ENCODE assay signal across 26 cellular contexts in genomic region chr2:104866883-104867350, GRCh38. TPM values are rescaled to one million over a fixed set of nuclear protein-coding genes. Genes with fewer than 3 reads are reported as not detected.
DNase-seq lines count a peak whose midpoint lies in the region; ATAC-seq, FAIRE-seq and TF ChIP-seq lines count a peak whose summit lies in the region.
"Had no signal": no experiment of that assay in that cellular context is flagged by ENCODE, and none has a peak within 500 bp of the region (broad histone marks: within the 10 kb centered on the region; RNA-seq: fewer than 3 reads in every experiment).

No MANE protein-coding gene starts in this region.

- H3K27ac Mint-ChIP-seq in H9, result no peak overlapping the region
- H3K27ac Mint-ChIP-seq in CD4-positive, alpha-beta T cell, result no peak overlapping the region
- H3K27ac Mint-ChIP-seq: stimulated activated memory B cell treated with anti-CD40 and anti-IgM and Interleukin-4, amounts not matched to agents 10 μg/mL and 1 μg/mL and 100 μg/mL, for 72 hours had no signal

- H2BK15ac ChIP-seq in H9 (ENCODE audit: low read depth, low read length) (no peak overlapping the region), H1 (ENCODE audit: low read length) (no peak overlapping the region)

- H3K4me3 Mint-ChIP-seq in H9, result peak overlapping the region; percentile 29 to 79; a peak in 4 of 5 replicates
- H3K4me3 Mint-ChIP-seq in CD4-positive, alpha-beta T cell, result no peak overlapping the region
- H3K4me3 Mint-ChIP-seq: CD4-positive, CD25-positive, alpha-beta regulatory T cell; stimulated activated memory B cell treated with anti-CD40 and anti-IgM and Interleukin-4, amounts not matched to agents 10 μg/mL and 1 μg/mL and 100 μg/mL, for 72 hours had no signal

- H3K56ac ChIP-seq in H9 (ENCODE audit: insufficient read length, low read depth, low read length), result no peak overlapping the region
- H3K56ac ChIP-seq in H1 (replicated peaks; ENCODE audit: insufficient read length, low read depth, low read length), result no peak overlapping the region

- peaks cover 0 to 10% of the 10 kb centered on the region in 2 experiments; a peak in 3 of 5 replicates for H3K9me3 Mint-ChIP-seq in H9
- no peaks in the 10 kb centered on the region for H3K9me3 Mint-ChIP-seq in CD4-positive, alpha-beta T cell
- H3K9me3 Mint-ChIP-seq: stimulated activated memory B cell treated with anti-CD40 and anti-IgM and Interleukin-4, amounts not matched to agents 10 μg/mL and 1 μg/mL and 100 μg/mL, for 72 hours had no signal

- TF ChIP-seq POLR2A in H1 (IDR thresholded peaks at IDR 0.05; ENCODE audit: control extremely low read depth in 1 of 2, low read depth in 2 of 2, low read length in 2 of 2), result no peak

- H3K79me1 ChIP-seq in H9 (ENCODE audit: insufficient read depth, low read depth, low read length, poor library complexity, severe bottlenecking) (no peaks in the 10 kb centered on the region), H1 (ENCODE audit: low read depth, low read length) (no peaks in the 10 kb centered on the region)

- CTCF ChIA-PET in H1 (lab: Charles Lee; ENCODE audit: partially characterized antibody), result interaction anchor here (1.0 to 2.3 kb wide), 6 partner anchors 10 to 248 kb away, joined by 3 to 9 read pairs (median 4); no protein-coding TSS in a partner anchor
- CTCF ChIA-PET in CD4-positive, alpha-beta T cell (lab: Charles Lee), result no interaction called here

- H4K8ac ChIP-seq in H9 (replicated peaks; ENCODE audit: insufficient read length, low read depth, low read length) (no peak overlapping the region), H1 (ENCODE audit: extremely low read depth, insufficient read depth, low read length) (no peak overlapping the region)

- no peak for TF ChIP-seq RAD21 in H1 (IDR thresholded peaks at IDR 0.05 in 1 of 2, conservative IDR thresholded peaks at IDR 0.05 in 1 of 2; ENCODE audit: low read depth in 2 of 2, low read length in 2 of 2)

- no peak overlapping the region for H3T11ph ChIP-seq in H9 (ENCODE audit: low read length)

- H3K23me2 ChIP-seq in H9 (ENCODE audit: insufficient read length, low read depth, low read length, poor library complexity, severe bottlenecking), result peaks cover 11% of the 10 kb centered on the region
- H3K23me2 ChIP-seq in H1 (ENCODE audit: low read depth, low read length), result peaks cover 10% of the 10 kb centered on the region

- no peak overlapping the region for H4K5ac ChIP-seq in H9 (ENCODE audit: insufficient read length, low read depth, low read length)
- no peak overlapping the region for H4K5ac ChIP-seq in H1 (ENCODE audit: insufficient read length, low read depth, low read length)

- intact Hi-C loops in kidney (cut with DNase I), result no loop called here
- intact Hi-C loops in CD4-positive, alpha-beta T cell (cut with DNase I, micrococcal nuclease), result no loop called here

- TF ChIP-seq CTCF in H9 (conservative IDR thresholded peaks at IDR 0.05), result 0 out of 3 replicates have a peak, but pooled peaks have one; percentile 12
- no peak for TF ChIP-seq CTCF in H1 (IDR thresholded peaks at IDR 0.05; ENCODE audit: control extremely low read depth in 1 of 3, insufficient read depth in 1 of 3, low read depth in 1 of 3, low read length in 3 of 3)
- TF ChIP-seq CTCF in kidney (IDR thresholded peaks at IDR 0.05; ENCODE audit: borderline replicate concordance, extremely low read depth, insufficient read depth), result no peak
- TF ChIP-seq CTCF in CD4-positive, alpha-beta T cell (IDR thresholded peaks at IDR 0.05), result no peak
- TF ChIP-seq CTCF in coronary artery (IDR thresholded peaks at IDR 0.05), result no peak

- peaks cover 100% of the 10 kb centered on the region for H3K27me3 Mint-ChIP-seq in H9 (ENCODE audit: low read depth)
- H3K27me3 Mint-ChIP-seq in CD4-positive, alpha-beta T cell, result peaks cover 92% of the 10 kb centered on the region

- peak; percentile 34 for DNase-seq in H9
- no peak for DNase-seq in H1 (ENCODE audit: low read depth in 1 of 2, low spot score in 2 of 2)
- DNase-seq in kidney, result no peak
- DNase-seq in putamen (ENCODE audit: low spot score), result peak; percentile 48
- DNase-seq in epidermal melanocyte (ENCODE audit: insufficient read length, low spot score), result no peak
- no peak for DNase-seq in CD4-positive, alpha-beta T cell
- no peak for DNase-seq in coronary artery (ENCODE audit: low spot score)
- no peak for DNase-seq in GM19239 (ENCODE audit: insufficient read length, low spot score)
- DNase-seq: activated CD4-positive, alpha-beta T cell treated with anti-CD3 and anti-CD28 coated beads, Interleukin-2, amount 50 U/mL, for 1 hour; activated CD8-positive, alpha-beta memory T cell treated with anti-CD3 and anti-CD28 coated beads, Interleukin-2, amount 50 U/mL, for 48 hours; activated effector memory CD4-positive, alpha-beta T cell treated with anti-CD3 and anti-CD28 coated beads, Interleukin-2, amount 50 U/mL, for 16 hours; CD4-positive, CD25-positive, alpha-beta regulatory T cell; central memory CD4-positive, alpha-beta T cell; effector CD4-positive, alpha-beta T cell; GDM1; NCI-H146; SHP77; stimulated activated CD4-positive, alpha-beta T cell treated with anti-CD3 and anti-CD28 coated beads, Interleukin-1b, Interleukin-23, amount 100 ng/mL, for 48 hours; thyroid gland had no signal

- ATAC-seq in CD4-positive, alpha-beta T cell (ENCODE audit: poor library complexity), result no peak

- WGBS in H9 (ENCODE audit: extremely low coverage, insufficient read length, low lambda C conversion rate), result no CpG with 5 or more reads among the region's 21 CpGs
- 2% methylated on average over 21 of the region's 21 CpGs; no CpG with 5 or more reads in 1 of the 2 experiments for WGBS in H1 (ENCODE audit: extremely low coverage in 1 of 2, insufficient coverage in 1 of 2, insufficient read length in 1 of 2, insufficient replicate concordance in 2 of 2, low coverage in 1 of 2, low lambda C conversion rate in 2 of 2, missing lambda C conversion rate in 1 of 2), 2 experiments

- H3K36me3 ChIP-seq in H1 (ENCODE audit: control insufficient read depth in 2 of 4, insufficient read depth in 4 of 4, low read length in 3 of 4), result no peaks in the 10 kb centered on the region; a peak in 1 of 8 replicates
- no peaks in the 10 kb centered on the region for H3K36me3 ChIP-seq in kidney (ENCODE audit: control insufficient read depth in 1 of 2, insufficient read depth in 2 of 2, low read length in 2 of 2)
- H3K36me3 ChIP-seq: adrenal gland, thyroid gland had no signal

- H3K4me1 ChIP-seq in H9 (ENCODE audit: insufficient read depth, low read length) (no peaks in the 10 kb centered on the region), H1 (replicated peaks in 1 of 4; ENCODE audit: control insufficient read depth in 3 of 4, insufficient read depth in 4 of 4, low read length in 3 of 4) (peaks cover 4 to 42% (median 21%) of the 10 kb centered on the region in 4 experiments), kidney (ENCODE audit: control insufficient read depth in 1 of 2, insufficient read depth in 1 of 2, low read depth in 1 of 2, low read length in 2 of 2) (peaks cover 0 to 5% of the 10 kb centered on the region in 2 donors)
- H3K4me1 ChIP-seq: adrenal gland had no signal

- no peak overlapping the region for H2AFZ ChIP-seq in H9 (ENCODE audit: low read length)
- no peak overlapping the region for H2AFZ ChIP-seq in H1 (ENCODE audit: low read length)

- H3K27ac ChIP-seq in H9 (ENCODE audit: insufficient read length, low read depth, low read length) (no peak overlapping the region), H1 (ENCODE audit: low read depth, low read length) (no peak overlapping the region), kidney (ENCODE audit: low read depth in 2 of 2, low read length in 2 of 2) (peak overlapping the region; percentile 89 to 94), coronary artery (no peak overlapping the region)
- no peak overlapping the region for H3K27ac ChIP-seq in CD4-positive, alpha-beta T cell (ENCODE audit: low read depth, low read length)
- H3K27ac ChIP-seq: adrenal gland, thyroid gland had no signal

- FAIRE-seq in H1 (lab: Jason Lieb, UNC) (no peak), kidney (lab: Jason Lieb, UNC) (no peak), GM19239 (lab: Jason Lieb, UNC) (no peak)
- FAIRE-seq: islet of Langerhans had no signal

- H3K4me2 ChIP-seq in H9 (ENCODE audit: insufficient read depth, insufficient read length, low read length), result peak overlapping the region; percentile 3
- peak overlapping the region; percentile 68 to 74 for H3K4me2 ChIP-seq in H1 (ENCODE audit: insufficient read depth in 1 of 2, low read depth in 2 of 2, low read length in 2 of 2)

- H4K20me1 ChIP-seq in H9 (ENCODE audit: control insufficient read depth, insufficient read depth, insufficient read length), result no peaks in the 10 kb centered on the region
- peaks cover 17 to 31% of the 10 kb centered on the region in 2 experiments for H4K20me1 ChIP-seq in H1 (replicated peaks in 1 of 2; ENCODE audit: control insufficient read depth in 1 of 2, insufficient read depth in 2 of 2, low read length in 2 of 2)

- no peak overlapping the region for H3K18ac ChIP-seq in H9 (ENCODE audit: insufficient read length, low read depth, low read length)
- H3K18ac ChIP-seq in H1 (ENCODE audit: extremely low read depth, low read length), result no peak overlapping the region

- no peak overlapping the region for H2BK120ac ChIP-seq in H9 (ENCODE audit: low read depth, low read length, poor library complexity, severe bottlenecking)
- H2BK120ac ChIP-seq in H1 (replicated peaks; ENCODE audit: low read depth, low read length), result no peak overlapping the region

- H2BK5ac ChIP-seq in H9 (ENCODE audit: insufficient read length, low read length) (no peak overlapping the region), H1 (ENCODE audit: low read depth, low read length) (no peak overlapping the region)

- H4K91ac ChIP-seq in H9 (ENCODE audit: insufficient read length, low read depth, low read length), result no peak overlapping the region
- H4K91ac ChIP-seq in H1 (replicated peaks; ENCODE audit: insufficient read length, low read length), result no peak overlapping the region

- H2BK12ac ChIP-seq in H9 (ENCODE audit: insufficient read length, low read depth, low read length), result no peak overlapping the region
- H2BK12ac ChIP-seq in H1 (ENCODE audit: low read depth, low read length), result peak overlapping the region; percentile 91

- H3K4ac ChIP-seq in H9 (ENCODE audit: low read depth, low read length) (no peak overlapping the region), H1 (replicated peaks; ENCODE audit: insufficient read length, low read depth, low read length) (no peak overlapping the region)

- H2BK20ac ChIP-seq in H9 (ENCODE audit: low read depth, low read length, poor library complexity, severe bottlenecking), result no peak overlapping the region
- no peak overlapping the region; the same call in 1 of the 2 replicates for H2BK20ac ChIP-seq in H1 (ENCODE audit: low read length)

- no peak overlapping the region for H3K9ac ChIP-seq in H9 (ENCODE audit: extremely low read depth, insufficient read length, low read length)
- H3K9ac ChIP-seq in H1 (replicated peaks in 1 of 4; ENCODE audit: extremely low read depth in 1 of 4, low read depth in 3 of 4, low read length in 3 of 4), result no peak overlapping the region
- H3K9ac ChIP-seq in kidney (ENCODE audit: low read length in 2 of 2), result peak overlapping the region in 1 of 2 donors; percentile 89

- H3K23ac ChIP-seq in H9 (ENCODE audit: insufficient read length, low read depth, low read length) (no peak overlapping the region), H1 (ENCODE audit: insufficient read length) (no peak overlapping the region)

- H3K36me3 Mint-ChIP-seq in H9 (ENCODE audit: insufficient read depth in 1 of 3, low read depth in 3 of 3), result no peaks in the 10 kb centered on the region; a peak in 1 of 7 replicates
- H3K36me3 Mint-ChIP-seq in CD4-positive, alpha-beta T cell (ENCODE audit: low read depth), result no peaks in the 10 kb centered on the region
- H3K36me3 Mint-ChIP-seq: CD4-positive, CD25-positive, alpha-beta regulatory T cell; stimulated activated memory B cell treated with anti-CD40 and anti-IgM and Interleukin-4, amounts not matched to agents 10 μg/mL and 1 μg/mL and 100 μg/mL, for 72 hours had no signal

- H3K9me3 ChIP-seq in H9 (ENCODE audit: control insufficient read depth, low read depth, low read length) (no peaks in the 10 kb centered on the region), H1 (ENCODE audit: insufficient read depth in 2 of 2, low read depth in 1 of 2, low read length in 1 of 2) (no peaks in the 10 kb centered on the region), kidney (ENCODE audit: control insufficient read depth in 1 of 2, low read length in 2 of 2) (no peaks in the 10 kb centered on the region)
- H3K9me3 ChIP-seq in CD4-positive, alpha-beta T cell (ENCODE audit: control insufficient read depth, low read length), result no peaks in the 10 kb centered on the region
- H3K9me3 ChIP-seq: adrenal gland, thyroid gland had no signal

- H2AK5ac ChIP-seq in H9 (ENCODE audit: insufficient read length, low read length), result no peak overlapping the region
- H2AK5ac ChIP-seq in H1 (ENCODE audit: low read depth, low read length), result no peak overlapping the region

- H3K14ac ChIP-seq in H9 (ENCODE audit: insufficient read depth, low read length) (no peak overlapping the region), H1 (ENCODE audit: insufficient read length) (no peak overlapping the region)

- peaks cover 29 to 53% of the 10 kb centered on the region in 2 experiments for H3K4me1 Mint-ChIP-seq in H9
- H3K4me1 Mint-ChIP-seq in CD4-positive, alpha-beta T cell (ENCODE audit: low read depth), result peaks cover 9% of the 10 kb centered on the region

- TF ChIP-seq EP300 in H1 (IDR thresholded peaks at IDR 0.05; ENCODE audit: borderline replicate concordance in 1 of 2, low read depth in 2 of 2, low read length in 2 of 2), result no peak

- no peaks in the 10 kb centered on the region for H3K79me2 ChIP-seq in H9 (ENCODE audit: insufficient read depth, low read length)
- H3K79me2 ChIP-seq in H1 (ENCODE audit: control insufficient read depth in 1 of 2, insufficient read depth in 2 of 2, low read length in 2 of 2), result no peaks in the 10 kb centered on the region

- peaks cover 93% of the 10 kb centered on the region for H3K27me3 ChIP-seq in H9 (ENCODE audit: insufficient read depth, low read length)
- H3K27me3 ChIP-seq in H1 (replicated peaks in 1 of 4; ENCODE audit: control insufficient read depth in 3 of 4, extremely low read depth in 1 of 4, insufficient read depth in 3 of 4, low read length in 3 of 4), result peaks cover 83 to 100% (median 96%) of the 10 kb centered on the region in 4 experiments
- peaks cover 90% of the 10 kb centered on the region for H3K27me3 ChIP-seq in CD4-positive, alpha-beta T cell (ENCODE audit: control insufficient read depth, insufficient read depth, low read length)

- H3K4me3 ChIP-seq in H1 (ENCODE audit: extremely low read depth in 1 of 4, insufficient read depth in 2 of 4, low read depth in 3 of 4, low read length in 4 of 4), result peak overlapping the region in 3 of 4 experiments; percentile 5 to 53 (median 25); a peak in 3 of 8 replicates
- peak overlapping the region in 1 of 2 donors; percentile 54 for H3K4me3 ChIP-seq in kidney (ENCODE audit: low read length in 2 of 2)
- no peak overlapping the region for H3K4me3 ChIP-seq in coronary artery
- H3K4me3 ChIP-seq: adrenal gland, thyroid gland had no signal

- POLR2A ChIA-PET in H1 (lab: Charles Lee; ENCODE audit: partially characterized antibody), result no interaction called here
- POLR2A ChIA-PET in CD4-positive, alpha-beta T cell (lab: Charles Lee), result no interaction called here

RNA-seq across cellular contexts. Expression of gene POU3F3, which starts 13.0 kb away (rescaled TPM):
- total RNA-seq in H9 (2021), result not detected in 2 replicates
- total RNA-seq in H1 (2021; fragmentation: NEBNext Ultra II Directional; extraction: Animal tissue kit (Norgen Biotek cat#: 25700)), result 0.09 and 0.10 TPM in 2 replicates
- polyA plus RNA-seq in H1 (2011; rRNA removed), result 0.02 TPM in 1 of 2 replicates, not detected in the other
- not detected for polyA plus RNA-seq in H1 (2011; cell fraction: cytosol; rRNA removed)
- polyA plus RNA-seq in H1 (2011; cell fraction: nucleus; rRNA removed), result 0.03 TPM
- 0.05 TPM in 2 of 4 replicates, not detected in the others for polyA plus RNA-seq in H1 (2012, experiment 1 of 2)
- not detected for polyA plus RNA-seq in H1 (2012, experiment 2 of 2)
- polyA plus RNA-seq in H1 (2013, experiment 1 of 2), result 0.10 TPM
- 0.04 TPM for polyA plus RNA-seq in H1 (2013, experiment 2 of 2)
- not detected in 2 replicates for polyA minus RNA-seq in H1 (2011; rRNA and poly(A)+ RNA removed)
- not detected for polyA minus RNA-seq in H1 (2011; cell fraction: cytosol; rRNA and poly(A)+ RNA removed)
- not detected for polyA minus RNA-seq in H1 (2011; cell fraction: nucleus; rRNA and poly(A)+ RNA removed)
- 118 TPM for total RNA-seq in kidney
- 31.4 TPM for polyA plus RNA-seq in kidney (ENCODE audit: insufficient read depth, low read depth, low replicate concordance)
- not detected for total RNA-seq in CD4-positive, alpha-beta T cell
- total RNA-seq: CD4-positive, CD25-positive, alpha-beta regulatory T cell; lung microvascular endothelial cell; myocyte; posterior vena cava had no signal
- polyA plus RNA-seq: AG04450; CD4-positive, CD25-positive, alpha-beta regulatory T cell had no signal

Comparison
In these comparisons a context has a peak if more than half of its experiments do, and no peak if none do; other contexts are left out.
1. DNase-seq: peak in H9 (single experiment) and putamen (single experiment); none in H1 (0 of 2), kidney (single experiment), epidermal melanocyte (single experiment), CD4-positive, alpha-beta T cell (0 of 10), coronary artery (single experiment) and GM19239 (single experiment).
2. H3K27ac ChIP-seq: peak in kidney (2 of 2); none in H9 (single experiment), H1 (single experiment), CD4-positive, alpha-beta T cell (single experiment) and coronary artery (0 of 2).
3. RNA of gene POU3F3, which starts 13.0 kb away (total RNA-seq): 118 TPM in kidney (single experiment); 0.09 to 0.10 TPM in H1, not detected in H9 and not detected in CD4-positive, alpha-beta T cell; every median in the first group is over 100 times any median in the second.